11 cellular contexts compared by ENCODE assay signal in the genomic region with DNA sequence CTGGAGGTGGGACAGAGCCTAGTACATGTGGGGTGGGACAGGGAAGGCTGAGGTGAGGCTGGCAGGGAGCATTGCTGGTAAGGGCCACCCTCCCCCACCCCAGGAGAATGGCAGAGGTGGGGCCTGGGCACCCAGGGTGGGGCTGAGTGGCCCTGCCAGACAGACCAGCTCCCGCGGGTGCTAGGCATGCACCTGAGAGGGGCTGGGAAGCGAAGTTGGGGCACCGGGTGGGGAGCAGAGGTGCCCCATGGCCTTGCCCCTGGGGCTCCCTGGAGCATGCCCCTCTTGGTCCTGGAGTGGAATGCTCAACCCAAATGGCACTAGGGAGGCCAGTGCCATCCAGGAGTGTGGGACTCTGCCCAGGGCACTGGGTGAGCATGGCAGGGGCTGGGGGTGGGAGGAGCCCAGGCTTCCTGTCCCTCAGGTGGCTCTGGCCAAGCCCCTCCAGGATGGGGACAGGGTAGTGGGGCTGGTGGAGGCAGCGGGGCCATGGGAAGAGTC. TPM values are rescaled to one million over a fixed set of nuclear protein-coding genes. Genes with fewer than 3 reads are reported as not detected.
DNase-seq lines count a peak whose midpoint lies in the region; TF ChIP-seq lines count a peak whose summit lies in the region.
"Had no signal": no experiment of that assay in that cellular context is flagged by ENCODE, and none has a peak within 500 bp of the region (broad histone marks: within the 10 kb centered on the region; RNA-seq: fewer than 3 reads in every experiment).

No MANE protein-coding gene starts in this region.

- H3K4me1 ChIP-seq in adipocyte (ENCODE audit: control insufficient read depth, insufficient read depth, low read length) (peaks cover 76% of the 10 kb centered on the region), right atrium auricular region (peaks cover 0 to 90% of the 10 kb centered on the region in 2 donors), smooth muscle cell (ENCODE audit: low read depth) (peaks cover 31% of the 10 kb centered on the region), MM.1S (ENCODE audit: low read length) (no peaks in the 10 kb centered on the region)

- peak overlapping the region; percentile 78 for H3K4me3 Mint-ChIP-seq in Calu3 (ENCODE audit: low read depth, unreplicated experiment)
- H3K4me3 Mint-ChIP-seq: activated CD4-positive, alpha-beta memory T cell treated with anti-CD3 and anti-CD28 coated beads, Interleukin-2, amount 10 ng/mL, durations not matched to agents 7 days and 5 days had no signal

- H3K4me2 ChIP-seq in smooth muscle cell (peak overlapping the region; percentile 94), MM.1S (ENCODE audit: low read depth, low read length) (no peak overlapping the region)

- no peaks in the 10 kb centered on the region for H3K27me3 Mint-ChIP-seq in Calu3 (ENCODE audit: unreplicated experiment)

- no peaks in the 10 kb centered on the region for H3K9me3 ChIP-seq in adipocyte (ENCODE audit: control insufficient read depth, low read length)
- no peaks in the 10 kb centered on the region for H3K9me3 ChIP-seq in right atrium auricular region
- H3K9me3 ChIP-seq in smooth muscle cell (replicated peaks; ENCODE audit: low read depth), result no peaks in the 10 kb centered on the region
- no peaks in the 10 kb centered on the region for H3K9me3 ChIP-seq in MM.1S (replicated peaks; ENCODE audit: insufficient read depth, low read length)

- TF ChIP-seq CTCF in Calu3 (IDR thresholded peaks at IDR 0.05; ENCODE audit: unreplicated experiment) (no peak), right atrium auricular region (IDR thresholded peaks at IDR 0.05) (no peak), smooth muscle cell (IDR thresholded peaks at IDR 0.05; ENCODE audit: borderline replicate concordance, insufficient read depth, poor library complexity, severe bottlenecking) (no peak), MM.1S (IDR thresholded peaks at IDR 0.05; ENCODE audit: low read length) (no peak)

- no TSS peak for BruUV-seq in Calu3 (replicated peaks; lab: Mats Ljungman, UMichigan)

- peak overlapping the region; percentile 92 to 94 for H3K27ac ChIP-seq in right atrium auricular region
- H3K27ac ChIP-seq in smooth muscle cell (ENCODE audit: low read depth), result no peak overlapping the region
- no peak overlapping the region for H3K27ac ChIP-seq in MM.1S (ENCODE audit: low read length)

- no peaks in the 10 kb centered on the region for H3K9me2 ChIP-seq in MM.1S (replicated peaks; ENCODE audit: insufficient read depth, low read length)

- no peaks in the 10 kb centered on the region for H3F3A ChIP-seq in smooth muscle cell (ENCODE audit: low read depth)
- H3F3A ChIP-seq in MM.1S (ENCODE audit: insufficient read depth, low read length), result no peaks in the 10 kb centered on the region

- CTCF ChIA-PET in Calu3 (lab: Charles Lee), result no interaction called here

- H3K27me3 ChIP-seq in adipocyte (replicated peaks; ENCODE audit: control insufficient read depth, insufficient read depth, low read length) (no peaks in the 10 kb centered on the region), right atrium auricular region (no peaks in the 10 kb centered on the region), smooth muscle cell (ENCODE audit: low read depth) (no peaks in the 10 kb centered on the region), MM.1S (replicated peaks; ENCODE audit: insufficient read depth, low read length) (peaks cover 11% of the 10 kb centered on the region)

- intact Hi-C loops in Calu3 (cut with micrococcal nuclease; ENCODE audit: unreplicated experiment), result no loop called here

- WGBS in smooth muscle cell (ENCODE audit: low lambda C conversion rate), result 100% methylated on average over 1 of the region's 5 CpGs

- H3K36me3 ChIP-seq in adipocyte (ENCODE audit: control insufficient read depth, insufficient read depth, low read length, severe bottlenecking) (peaks cover 5% of the 10 kb centered on the region), right atrium auricular region (no peaks in the 10 kb centered on the region), smooth muscle cell (ENCODE audit: low read depth) (no peaks in the 10 kb centered on the region), MM.1S (replicated peaks; ENCODE audit: insufficient read depth, low read length) (no peaks in the 10 kb centered on the region)

- H4K20me1 ChIP-seq in smooth muscle cell (ENCODE audit: low read depth) (peaks cover 52% of the 10 kb centered on the region), MM.1S (ENCODE audit: insufficient read depth, low read length) (no peaks in the 10 kb centered on the region)

- H2AFZ ChIP-seq in smooth muscle cell (ENCODE audit: low read depth) (no peak overlapping the region), MM.1S (ENCODE audit: low read length) (no peak overlapping the region)

- no peak for DNase-seq in Calu3
- no peak for DNase-seq in adipocyte (ENCODE audit: low read depth)
- DNase-seq in right atrium auricular region (ENCODE audit: low spot score), result no peak
- DNase-seq in smooth muscle cell (lab: John Stamatoyannopoulos, UW; ENCODE audit: unreplicated experiment), result no peak
- no peak for DNase-seq in NCI-H526 treated with DMSO at 0.1 percent for 48 hours (lab: John Stamatoyannopoulos, UW)
- DNase-seq in LoVo (ENCODE audit: low spot score), result no peak
- no peak for DNase-seq in MM.1S
- no peak for DNase-seq in NCI-H748 (lab: John Stamatoyannopoulos, UW; ENCODE audit: unreplicated experiment)
- DNase-seq: activated CD4-positive, alpha-beta memory T cell treated with anti-CD3 and anti-CD28 coated beads, Interleukin-2, amount 10 ng/mL, durations not matched to agents 7 days and 5 days; activated naive CD4-positive, alpha-beta T cell treated with anti-CD3 and anti-CD28 coated beads, Interleukin-2, amount 50 U/mL, for 16 hours; CD4-positive, CD25-positive, alpha-beta regulatory T cell had no signal

- peaks cover 56% of the 10 kb centered on the region for H3K36me3 Mint-ChIP-seq in Calu3 (ENCODE audit: insufficient read depth, unreplicated experiment)
- H3K36me3 Mint-ChIP-seq: CD4-positive, CD25-positive, alpha-beta regulatory T cell had no signal

- H3K27ac Mint-ChIP-seq in Calu3 (ENCODE audit: unreplicated experiment), result peak overlapping the region; percentile 49
- H3K27ac Mint-ChIP-seq: activated CD4-positive, alpha-beta memory T cell treated with anti-CD3 and anti-CD28 coated beads, Interleukin-2, amount 10 ng/mL, durations not matched to agents 7 days and 5 days had no signal

- H3K9ac ChIP-seq in adipocyte (ENCODE audit: low read length) (peak overlapping the region; percentile 87), smooth muscle cell (ENCODE audit: low read depth) (no peak overlapping the region), MM.1S (ENCODE audit: low read length) (no peak overlapping the region)

- H3K79me2 ChIP-seq in smooth muscle cell (ENCODE audit: low read depth), result peaks cover 6% of the 10 kb centered on the region
- no peaks in the 10 kb centered on the region for H3K79me2 ChIP-seq in MM.1S (ENCODE audit: low read length)

- no peaks in the 10 kb centered on the region for H3K9me3 Mint-ChIP-seq in Calu3 (ENCODE audit: low read depth, unreplicated experiment)
- H3K9me3 Mint-ChIP-seq: activated CD4-positive, alpha-beta memory T cell treated with anti-CD3 and anti-CD28 coated beads, Interleukin-2, amount 10 ng/mL, durations not matched to agents 7 days and 5 days; CD4-positive, CD25-positive, alpha-beta regulatory T cell had no signal

- H3K4me1 Mint-ChIP-seq in Calu3 (ENCODE audit: low read depth, unreplicated experiment), result peaks cover 49% of the 10 kb centered on the region

- H3K4me3 ChIP-seq in adipocyte (ENCODE audit: low read length), result peak overlapping the region; percentile 81
- peak overlapping the region in 1 of 2 donors; percentile 84 for H3K4me3 ChIP-seq in right atrium auricular region
- H3K4me3 ChIP-seq in smooth muscle cell, result peak overlapping the region; percentile 66
- H3K4me3 ChIP-seq in MM.1S (ENCODE audit: low read length), result no peak overlapping the region

RNA-seq across cellular contexts. Expression of a gene that starts 1.3 kb away (rescaled TPM):
- total RNA-seq in Calu3 (2022), result 113 and 195 TPM in 2 replicates
- 10 to 100 TPM; 24.5 to 32.2 TPM for total RNA-seq in right atrium auricular region
- total RNA-seq in smooth muscle cell, result 35.7 and 46.5 TPM in 2 replicates
- 57.7 and 76.5 TPM in 2 replicates for polyA plus RNA-seq in smooth muscle cell
- polyA plus RNA-seq: CD4-positive, CD25-positive, alpha-beta regulatory T cell had no signal

RNA-seq across cellular contexts. Expression of a gene that starts 30.0 kb away (rescaled TPM):
- total RNA-seq in Calu3 (2022), result 10.9 and 13.5 TPM in 2 replicates
- total RNA-seq in right atrium auricular region, result under 1 TPM in 1 of 2 donors, not detected in 1; 0.37 TPM
- not detected in 2 replicates for total RNA-seq in smooth muscle cell
- polyA plus RNA-seq in smooth muscle cell, result not detected in 2 replicates
- total RNA-seq: activated CD4-positive, alpha-beta memory T cell treated with anti-CD3 and anti-CD28 coated beads, Interleukin-2, amount 10 ng/mL, durations not matched to agents 7 days and 5 days; CD4-positive, CD25-positive, alpha-beta regulatory T cell had no signal
- polyA plus RNA-seq: CD4-positive, CD25-positive, alpha-beta regulatory T cell had no signal

RNA-seq across cellular contexts. Expression of a gene that starts 40.5 kb away (rescaled TPM):
- total RNA-seq in Calu3 (2022), result not detected in 2 replicates
- not detected for total RNA-seq in right atrium auricular region
- not detected in 2 replicates for total RNA-seq in smooth muscle cell
- polyA plus RNA-seq in smooth muscle cell, result not detected in 2 replicates
- total RNA-seq: activated CD4-positive, alpha-beta memory T cell treated with anti-CD3 and anti-CD28 coated beads, Interleukin-2, amount 10 ng/mL, durations not matched to agents 7 days and 5 days; CD4-positive, CD25-positive, alpha-beta regulatory T cell had no signal
- polyA plus RNA-seq: CD4-positive, CD25-positive, alpha-beta regulatory T cell had no signal

Comparison
In these comparisons a context has a peak if more than half of its experiments do, and no peak if none do; other contexts are left out.
1. H3K27ac ChIP-seq: peak in right atrium auricular region (2 of 2); none in smooth muscle cell (single experiment) and MM.1S (single experiment).